Comparison of ENCODE assay signal across 8 cellular contexts in genomic region chr2:184316911-184317310, GRCh38.
"Had no signal": no experiment of that assay in that cellular context is flagged by ENCODE, and none has a peak within 500 bp of the region (broad histone marks: within the 10 kb centered on the region; RNA-seq: fewer than 3 reads in every experiment).

No MANE protein-coding gene starts in this region.

- H3K27ac ChIP-seq: GM23248, HL-60 had no signal

- H3K9ac ChIP-seq: GM23248 had no signal

- H2AFZ ChIP-seq: GM23248 had no signal

- H3K4me1 ChIP-seq: HAP-1 had no signal

- FAIRE-seq: K562 had no signal

- H3K4me3 ChIP-seq: GM23248, HAP-1, K562 had no signal

- ATAC-seq: K562 had no signal

- DNase-seq: GM23248, GOT3, H7, IMR-90, KG1 had no signal

- H3K9me3 ChIP-seq: HAP-1 had no signal

- H3K36me3 ChIP-seq: HAP-1 had no signal
